In genomic region chr5:96957125-96958041, GRCh38 we compare ENCODE assay signal across 8 cellular contexts. TPM values are rescaled to one million over a fixed set of nuclear protein-coding genes. Genes with fewer than 3 reads are reported as not detected.
A peak's percentile ranks its signal among the peaks of the same experiment; 100 is the strongest.
DNase-seq lines count a peak whose midpoint lies in the region; ATAC-seq and TF ChIP-seq lines count a peak whose summit lies in the region.

No MANE protein-coding gene starts in this region.

- H3K9me3 ChIP-seq in BLaER1 treated with 17β-estradiol and CSF1 and Interleukin-3, amounts not matched to agents 10 nM and 100 nM (replicated peaks in 1 of 11) = peaks cover 4 to 50% (median 32%) of the 10 kb centered on the region in 11 experiments; a peak in 21 of 22 replicates
- peaks cover 0 to 5% (median 0%) of the 10 kb centered on the region in 12 donors for H3K9me3 ChIP-seq in heart left ventricle

- no peaks in the 10 kb centered on the region for H3K27me3 Mint-ChIP-seq in activated T-helper 1 cell treated with anti-CD3 and anti-CD28 coated beads, Interleukin-12 subunit alpha, Interleukin-12 subunit beta, Interleukin-2, Interleukin-4 antibody, amounts not matched to agents 30 ng/mL and 10 ng/mL and 1 ng/mL, durations not matched to agents 14 hours and 24 hours and 36 hours (ENCODE audit: insufficient read depth)

- ATAC-seq in GM18868 (IDR thresholded peaks at IDR 0.05; ENCODE audit: unreplicated experiment) (peak; percentile 59), HG03039 (IDR thresholded peaks at IDR 0.05; ENCODE audit: unreplicated experiment) (peak; percentile 60), heart left ventricle (no peak), esophagus mucosa (no peak)

- no peak for DNase-seq in activated T-helper 1 cell treated with anti-CD3 and anti-CD28 coated beads, Interleukin-12 subunit alpha, Interleukin-12 subunit beta, Interleukin-2, Interleukin-4 antibody, amounts not matched to agents 30 ng/mL and 10 ng/mL and 1 ng/mL, durations not matched to agents 14 hours and 24 hours and 36 hours (ENCODE audit: low spot score)
- DNase-seq in middle frontal gyrus (ENCODE audit: extremely low spot score, low spot score) (no peak), heart left ventricle (no peak), EL (no peak)

- peak overlapping the region; percentile 1 to 62 (median 23); a peak in 14 of 22 replicates for H3K4me2 ChIP-seq in BLaER1 treated with 17β-estradiol and CSF1 and Interleukin-3, amounts not matched to agents 10 nM and 100 nM

- 70 to 85% (median 79%) methylated on average over 4 of the region's 4 CpGs for WGBS in heart left ventricle, 4 donors

- peak overlapping the region; percentile 63 for H3K4me3 Mint-ChIP-seq in activated T-helper 1 cell treated with anti-CD3 and anti-CD28 coated beads, Interleukin-12 subunit alpha, Interleukin-12 subunit beta, Interleukin-2, Interleukin-4 antibody, amounts not matched to agents 30 ng/mL and 10 ng/mL and 1 ng/mL, durations not matched to agents 14 hours and 24 hours and 36 hours

- peak overlapping the region in 9 of 11 experiments; percentile 25 to 94 (median 53); a peak in 13 of 22 replicates for H3K27ac ChIP-seq in BLaER1 treated with 17β-estradiol and CSF1 and Interleukin-3, amounts not matched to agents 10 nM and 100 nM
- H3K27ac ChIP-seq in heart left ventricle = peak overlapping the region in 1 of 12 donors; percentile 56

- H3K4me3 ChIP-seq in BLaER1 treated with 17β-estradiol and CSF1 and Interleukin-3, amounts not matched to agents 10 nM and 100 nM = no peak overlapping the region
- no peak overlapping the region for H3K4me3 ChIP-seq in heart left ventricle

- no peak overlapping the region for H3K9ac ChIP-seq in BLaER1 treated with 17β-estradiol and CSF1 and Interleukin-3, amounts not matched to agents 10 nM and 100 nM

- H4K20me1 ChIP-seq in BLaER1 treated with 17β-estradiol and CSF1 and Interleukin-3, amounts not matched to agents 10 nM and 100 nM = peaks cover 0 to 40% (median 0%) of the 10 kb centered on the region in 11 experiments; a peak in 6 of 22 replicates

- peaks cover 31 to 54% (median 38%) of the 10 kb centered on the region in 10 experiments for H3K4me1 ChIP-seq in BLaER1 treated with 17β-estradiol and CSF1 and Interleukin-3, amounts not matched to agents 10 nM and 100 nM
- peaks cover 6 to 71% (median 33%) of the 10 kb centered on the region in 12 donors for H3K4me1 ChIP-seq in heart left ventricle

- H3K27me3 ChIP-seq in BLaER1 treated with 17β-estradiol and CSF1 and Interleukin-3, amounts not matched to agents 10 nM and 100 nM = no peaks in the 10 kb centered on the region
- no peaks in the 10 kb centered on the region for H3K27me3 ChIP-seq in heart left ventricle

- H3K36me3 ChIP-seq in BLaER1 treated with 17β-estradiol and CSF1 and Interleukin-3, amounts not matched to agents 10 nM and 100 nM = peaks cover 2 to 40% (median 27%) of the 10 kb centered on the region in 11 experiments; a peak in 20 of 22 replicates
- no peaks in the 10 kb centered on the region for H3K36me3 ChIP-seq in heart left ventricle

- peak overlapping the region; percentile 65 for H3K27ac Mint-ChIP-seq in activated T-helper 1 cell treated with anti-CD3 and anti-CD28 coated beads, Interleukin-12 subunit alpha, Interleukin-12 subunit beta, Interleukin-2, Interleukin-4 antibody, amounts not matched to agents 30 ng/mL and 10 ng/mL and 1 ng/mL, durations not matched to agents 14 hours and 24 hours and 36 hours

- H3K4me1 Mint-ChIP-seq in activated T-helper 1 cell treated with anti-CD3 and anti-CD28 coated beads, Interleukin-12 subunit alpha, Interleukin-12 subunit beta, Interleukin-2, Interleukin-4 antibody, amounts not matched to agents 30 ng/mL and 10 ng/mL and 1 ng/mL, durations not matched to agents 14 hours and 24 hours and 36 hours (ENCODE audit: low read depth) = peaks cover 71% of the 10 kb centered on the region

- peaks cover 6% of the 10 kb centered on the region for H3K36me3 Mint-ChIP-seq in activated T-helper 1 cell treated with anti-CD3 and anti-CD28 coated beads, Interleukin-12 subunit alpha, Interleukin-12 subunit beta, Interleukin-2, Interleukin-4 antibody, amounts not matched to agents 30 ng/mL and 10 ng/mL and 1 ng/mL, durations not matched to agents 14 hours and 24 hours and 36 hours (ENCODE audit: low read depth)

- intact Hi-C loops in activated T-helper 1 cell treated with anti-CD3 and anti-CD28 coated beads, Interleukin-12 subunit alpha, Interleukin-12 subunit beta, Interleukin-2, Interleukin-4 antibody, amounts not matched to agents 30 ng/mL and 10 ng/mL and 1 ng/mL, durations not matched to agents 14 hours and 24 hours and 36 hours (cut with micrococcal nuclease) = loop anchor here (1.0 to 2.0 kb wide), 6 partner anchors 15 to 138 kb away; partner anchors contain the start of gene LNPEP
- intact Hi-C loops in heart left ventricle (cut with DNase I) = no loop called here

- H3K9me3 Mint-ChIP-seq in activated T-helper 1 cell treated with anti-CD3 and anti-CD28 coated beads, Interleukin-12 subunit alpha, Interleukin-12 subunit beta, Interleukin-2, Interleukin-4 antibody, amounts not matched to agents 30 ng/mL and 10 ng/mL and 1 ng/mL, durations not matched to agents 14 hours and 24 hours and 36 hours = no peaks in the 10 kb centered on the region

- TF ChIP-seq POLR2A in heart left ventricle (IDR thresholded peaks at IDR 0.05) = no peak

- TF ChIP-seq CTCF in heart left ventricle (IDR thresholded peaks at IDR 0.05) = no peak

RNA-seq across cellular contexts. Expression of gene LNPEP, which starts 21.5 kb away (rescaled TPM):
- 37.7 and 40.7 TPM in 2 replicates for total RNA-seq in activated T-helper 1 cell treated with anti-CD3 and anti-CD28 coated beads, Interleukin-12 subunit alpha, Interleukin-12 subunit beta, Interleukin-2, Interleukin-4 antibody, amounts not matched to agents 30 ng/mL and 10 ng/mL and 1 ng/mL, durations not matched to agents 14 hours and 24 hours and 36 hours
- total RNA-seq in heart left ventricle (10 to 100 TPM; 47.4 to 82.2 (median 56.3) TPM), esophagus mucosa (23.6 TPM)
- 10 to 100 TPM in 1 of 2 donors, 1 to 10 TPM in 1; 8.6 to 12.5 TPM for polyA plus RNA-seq in heart left ventricle

Comparison
In these comparisons a context has a peak if more than half of its experiments do, and no peak if none do; other contexts are left out.
1. ATAC-seq: peak in GM18868 (single experiment) and HG03039 (single experiment); none in heart left ventricle (0 of 4) and esophagus mucosa (single experiment).